19 cellular contexts compared by ENCODE assay signal in the genomic region with DNA sequence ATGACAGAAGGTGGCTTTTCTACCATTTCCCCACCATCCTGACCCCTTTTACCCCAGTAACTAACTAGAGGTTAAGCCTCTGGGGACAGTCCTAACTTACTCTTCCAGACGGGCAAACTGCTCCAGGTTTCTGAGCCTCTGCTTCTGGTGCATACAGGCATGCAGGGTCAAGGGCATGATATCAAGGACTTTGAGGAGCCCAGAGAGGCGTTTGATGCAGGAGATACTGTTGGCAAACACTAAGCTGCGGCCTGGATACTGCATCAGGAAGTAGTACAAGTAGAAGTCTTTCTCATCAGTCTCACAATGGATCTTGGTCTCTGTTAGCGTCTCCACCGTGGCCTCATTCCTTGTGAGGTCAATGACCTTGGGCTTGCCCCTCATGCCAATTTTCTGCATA. TPM values are rescaled to one million over a fixed set of nuclear protein-coding genes. Genes with fewer than 3 reads are reported as not detected.
DNase-seq lines count a peak whose midpoint lies in the region; ATAC-seq, FAIRE-seq and TF ChIP-seq lines count a peak whose summit lies in the region.
"Had no signal": no experiment of that assay in that cellular context is flagged by ENCODE, and none has a peak within 500 bp of the region (broad histone marks: within the 10 kb centered on the region; RNA-seq: fewer than 3 reads in every experiment).

No MANE protein-coding gene starts in this region.

- WGBS in pancreas, 2 donors: 29 to 35% methylated on average over 5 of the region's 5 CpGs

- H3K9me3 ChIP-seq in pancreas: no peaks in the 10 kb centered on the region
- H3K9me3 ChIP-seq: HAP-1 had no signal

- no peak overlapping the region for H3K4me3 Mint-ChIP-seq in activated CD8-positive, alpha-beta T cell treated with anti-CD3 and anti-CD28 coated beads for 36 hours
- H3K4me3 Mint-ChIP-seq in activated CD8-positive, alpha-beta T cell treated with anti-CD3 and anti-CD28 coated beads, Interleukin-2, amount 10 ng/mL, durations not matched to agents 7 days and 5 days: no peak overlapping the region
- H3K4me3 Mint-ChIP-seq: CD8-positive, alpha-beta T cell had no signal

- H3K27me3 Mint-ChIP-seq in activated CD8-positive, alpha-beta T cell treated with anti-CD3 and anti-CD28 coated beads for 36 hours: no peaks in the 10 kb centered on the region
- H3K27me3 Mint-ChIP-seq in activated CD8-positive, alpha-beta T cell treated with anti-CD3 and anti-CD28 coated beads, Interleukin-2, amount 10 ng/mL, durations not matched to agents 7 days and 5 days (ENCODE audit: low read depth): no peaks in the 10 kb centered on the region

- POLR2A ChIA-PET in activated CD8-positive, alpha-beta T cell treated with anti-CD3 and anti-CD28 coated beads for 36 hours (lab: Charles Lee): interaction anchor here (1.7 to 6.7 kb wide), 2 partner anchors 10 to 20 kb away, joined by 7 to 34 read pairs; partner anchors contain the start of genes DDX24 and IFI27L1
- POLR2A ChIA-PET in activated CD8-positive, alpha-beta T cell treated with anti-CD3 and anti-CD28 coated beads, Interleukin-2, amount 10 ng/mL, durations not matched to agents 7 days and 5 days (lab: Charles Lee): no interaction called here

- no peaks in the 10 kb centered on the region for H3K9me3 Mint-ChIP-seq in activated CD8-positive, alpha-beta T cell treated with anti-CD3 and anti-CD28 coated beads for 36 hours
- H3K9me3 Mint-ChIP-seq in activated CD8-positive, alpha-beta T cell treated with anti-CD3 and anti-CD28 coated beads, Interleukin-2, amount 10 ng/mL, durations not matched to agents 7 days and 5 days (ENCODE audit: insufficient read depth): no peaks in the 10 kb centered on the region
- H3K9me3 Mint-ChIP-seq: CD8-positive, alpha-beta T cell had no signal

- H3K36me3 Mint-ChIP-seq in activated CD8-positive, alpha-beta T cell treated with anti-CD3 and anti-CD28 coated beads for 36 hours (ENCODE audit: low read depth): peaks cover 76% of the 10 kb centered on the region
- H3K36me3 Mint-ChIP-seq in activated CD8-positive, alpha-beta T cell treated with anti-CD3 and anti-CD28 coated beads, Interleukin-2, amount 10 ng/mL, durations not matched to agents 7 days and 5 days (ENCODE audit: low read depth): peaks cover 81% of the 10 kb centered on the region

- H3K4me3 ChIP-seq in coronary artery (no peak overlapping the region), pancreas (no peak overlapping the region), foreskin fibroblast (ENCODE audit: low read depth in 1 of 2, low read length in 2 of 2) (no peak overlapping the region)
- H3K4me3 ChIP-seq: HAP-1 had no signal

- H3K36me3 ChIP-seq in pancreas: peaks cover 0 to 51% (median 18%) of the 10 kb centered on the region in 3 donors

- no peak for TF ChIP-seq CTCF in activated CD8-positive, alpha-beta T cell treated with anti-CD3 and anti-CD28 coated beads for 36 hours (IDR thresholded peaks at IDR 0.05)
- TF ChIP-seq CTCF in coronary artery (IDR thresholded peaks at IDR 0.05): no peak
- no peak for TF ChIP-seq CTCF in pancreas (IDR thresholded peaks at IDR 0.05)
- no peak for TF ChIP-seq CTCF in foreskin fibroblast (IDR thresholded peaks at IDR 0.05; ENCODE audit: low read depth, low read length)

- H3K27me3 ChIP-seq in pancreas: no peaks in the 10 kb centered on the region

- peaks cover 27 to 59% (median 51%) of the 10 kb centered on the region in 3 donors for H3K4me1 ChIP-seq in pancreas

- no peak for ATAC-seq in activated CD8-positive, alpha-beta T cell treated with anti-CD3 and anti-CD28 coated beads for 36 hours
- ATAC-seq in activated CD8-positive, alpha-beta T cell treated with anti-CD3 and anti-CD28 coated beads, Interleukin-2, amount 10 ng/mL, durations not matched to agents 7 days and 5 days: no peak
- ATAC-seq in pancreas (peak in 1 of 4 donors; percentile 7), GM21381 (IDR thresholded peaks at IDR 0.05; ENCODE audit: unreplicated experiment) (no peak)
- ATAC-seq: CD8-positive, alpha-beta T cell had no signal

- H3K27ac ChIP-seq in coronary artery (no peak overlapping the region), pancreas (peak overlapping the region in 3 of 4 donors; percentile 31 to 76 (median 71))
- H3K27ac ChIP-seq: 22Rv1, RWPE1 had no signal

- intact Hi-C loops in activated CD8-positive, alpha-beta T cell treated with anti-CD3 and anti-CD28 coated beads for 36 hours (cut with micrococcal nuclease): no loop called here
- intact Hi-C loops in pancreas (cut with DNase I): no loop called here

- no peak for FAIRE-seq in pancreas (lab: Jason Lieb, UNC)
- FAIRE-seq: D721Med had no signal

- DNase-seq in activated CD8-positive, alpha-beta T cell treated with anti-CD3 and anti-CD28 coated beads for 36 hours: no peak
- no peak for DNase-seq in activated CD8-positive, alpha-beta T cell treated with anti-CD3 and anti-CD28 coated beads, Interleukin-2, amount 10 ng/mL, durations not matched to agents 7 days and 5 days
- DNase-seq in Ammon's horn (ENCODE audit: low spot score): peak; percentile 1
- peak; percentile 38 for DNase-seq in coronary artery (ENCODE audit: low spot score)
- DNase-seq in pancreas: no peak
- no peak for DNase-seq in NCI-H345 treated with DMSO at 0.1 percent for 48 hours (lab: John Stamatoyannopoulos, UW; ENCODE audit: unreplicated experiment)
- DNase-seq in foreskin fibroblast: no peak
- DNase-seq: DMS79, KBM-7, NCI-H1436, NCI-H2029 treated with DMSO at 0.1 percent for 48 hours, NCI-H2171 treated with DMSO at 0.1 percent for 48 hours, NCI-H774 had no signal

- H3K27ac Mint-ChIP-seq in activated CD8-positive, alpha-beta T cell treated with anti-CD3 and anti-CD28 coated beads for 36 hours: peak overlapping the region; percentile 23
- H3K27ac Mint-ChIP-seq in activated CD8-positive, alpha-beta T cell treated with anti-CD3 and anti-CD28 coated beads, Interleukin-2, amount 10 ng/mL, durations not matched to agents 7 days and 5 days: no peak overlapping the region
- H3K27ac Mint-ChIP-seq: CD8-positive, alpha-beta T cell had no signal

- CTCF ChIA-PET in activated CD8-positive, alpha-beta T cell treated with anti-CD3 and anti-CD28 coated beads for 36 hours (lab: Charles Lee): no interaction called here
- CTCF ChIA-PET in activated CD8-positive, alpha-beta T cell treated with anti-CD3 and anti-CD28 coated beads, Interleukin-2, amount 10 ng/mL, durations not matched to agents 7 days and 5 days (lab: Charles Lee): interaction anchor here (4.6 kb wide), 1 partner anchor 71 kb away, joined by 28 read pairs; no protein-coding TSS in a partner anchor

- peaks cover 62% of the 10 kb centered on the region for H3K4me1 Mint-ChIP-seq in activated CD8-positive, alpha-beta T cell treated with anti-CD3 and anti-CD28 coated beads for 36 hours (ENCODE audit: low read depth)
- peaks cover 52% of the 10 kb centered on the region for H3K4me1 Mint-ChIP-seq in activated CD8-positive, alpha-beta T cell treated with anti-CD3 and anti-CD28 coated beads, Interleukin-2, amount 10 ng/mL, durations not matched to agents 7 days and 5 days (ENCODE audit: low read depth)

RNA-seq across cellular contexts. Expression of gene DDX24, which starts 21.0 kb away (rescaled TPM):
- total RNA-seq in activated CD8-positive, alpha-beta T cell treated with anti-CD3 and anti-CD28 coated beads for 36 hours: 100 to 1,000 TPM; 272 to 275 TPM
- 100 to 1,000 TPM; 172 to 184 TPM for total RNA-seq in activated CD8-positive, alpha-beta T cell treated with anti-CD3 and anti-CD28 coated beads, Interleukin-2, amount 10 ng/mL, durations not matched to agents 7 days and 5 days
- total RNA-seq in pancreas: 10 to 100 TPM; 55.9 to 86.4 (median 68.0) TPM
- polyA plus RNA-seq in pancreas: 100 to 1,000 TPM in 1 of 2 donors, 10 to 100 TPM in 1; 60.7 to 111 TPM

RNA-seq across cellular contexts. Expression of gene IFI27L1, which starts 21.1 kb away (rescaled TPM):
- 10 to 100 TPM; 21.9 to 23.3 TPM for total RNA-seq in activated CD8-positive, alpha-beta T cell treated with anti-CD3 and anti-CD28 coated beads for 36 hours
- total RNA-seq in activated CD8-positive, alpha-beta T cell treated with anti-CD3 and anti-CD28 coated beads, Interleukin-2, amount 10 ng/mL, durations not matched to agents 7 days and 5 days: 10 to 100 TPM; 34.7 to 41.3 TPM
- total RNA-seq in pancreas: 1 to 10 TPM; 3.8 to 8.7 (median 6.8) TPM
- 10 to 100 TPM; 14.1 to 14.3 TPM for polyA plus RNA-seq in pancreas

RNA-seq across cellular contexts. Expression of gene OTUB2, which starts 33.9 kb away (rescaled TPM):
- total RNA-seq in activated CD8-positive, alpha-beta T cell treated with anti-CD3 and anti-CD28 coated beads for 36 hours: under 1 TPM; 0.25 to 0.29 TPM
- 1 to 10 TPM; 1.4 to 1.7 TPM for total RNA-seq in activated CD8-positive, alpha-beta T cell treated with anti-CD3 and anti-CD28 coated beads, Interleukin-2, amount 10 ng/mL, durations not matched to agents 7 days and 5 days
- 1 to 10 TPM in 2 of 6 donors, under 1 TPM in 4; 0.51 to 1.3 (median 0.87) TPM for total RNA-seq in pancreas
- under 1 TPM; 0.30 to 0.31 TPM for polyA plus RNA-seq in pancreas
- total RNA-seq: CD8-positive, alpha-beta T cell had no signal

RNA-seq across cellular contexts. Expression of gene IFI27, which starts 50.5 kb away (rescaled TPM):
- 1 to 10 TPM in 1 of 2 experiments, under 1 TPM in 1; 0.86 to 4.1 TPM for total RNA-seq in activated CD8-positive, alpha-beta T cell treated with anti-CD3 and anti-CD28 coated beads for 36 hours
- total RNA-seq in activated CD8-positive, alpha-beta T cell treated with anti-CD3 and anti-CD28 coated beads, Interleukin-2, amount 10 ng/mL, durations not matched to agents 7 days and 5 days: 100 to 1,000 TPM; 116 to 129 TPM
- 10 to 100 TPM in 4 of 6 donors, 1 to 10 TPM in 2; 8.1 to 21.4 (median 12.1) TPM for total RNA-seq in pancreas
- polyA plus RNA-seq in pancreas: 10 to 100 TPM; 61.4 to 78.9 TPM

Comparison
In these comparisons a context has a peak if more than half of its experiments do, and no peak if none do; other contexts are left out.
1. DNase-seq: peak in Ammon's horn (single experiment) and coronary artery (single experiment); none in activated CD8-positive, alpha-beta T cell treated with anti-CD3 and anti-CD28 coated beads for 36 hours (single experiment), activated CD8-positive, alpha-beta T cell treated with anti-CD3 and anti-CD28 coated beads, Interleukin-2, amount 10 ng/mL, durations not matched to agents 7 days and 5 days (single experiment), pancreas (0 of 6), NCI-H345 treated with DMSO at 0.1 percent for 48 hours (single experiment) and foreskin fibroblast (0 of 2).
2. H3K27ac ChIP-seq: peak in pancreas (3 of 4); none in coronary artery (0 of 2).